Comparison of ENCODE assay signal across 8 cellular contexts in the genomic region with DNA sequence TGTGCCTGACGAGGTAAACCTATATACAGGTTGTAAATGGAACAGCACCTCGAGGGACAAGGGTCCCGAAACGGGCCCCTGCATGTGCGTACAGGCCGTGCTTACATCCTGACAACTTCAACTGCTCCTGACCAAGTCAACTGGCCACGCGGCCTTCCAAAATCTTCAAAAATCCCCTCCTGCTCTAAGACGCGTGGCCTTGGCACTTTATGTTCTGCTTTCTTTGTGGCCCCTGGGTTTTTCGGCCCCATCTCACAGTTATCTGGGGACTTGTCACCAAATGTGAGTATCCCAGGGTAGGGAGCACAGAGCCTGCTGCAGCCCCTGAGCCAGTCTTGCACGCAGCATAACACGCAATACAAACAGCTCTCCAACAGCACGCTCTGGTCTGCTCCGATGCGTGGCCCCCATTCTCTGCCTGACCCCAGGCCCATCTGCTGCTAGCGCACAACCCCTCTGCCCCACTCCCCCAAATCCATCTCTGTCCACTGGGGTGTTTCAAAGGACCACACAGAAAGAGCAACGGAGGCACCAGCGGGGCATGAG. TPM values are rescaled to one million over a fixed set of nuclear protein-coding genes. Genes with fewer than 3 reads are reported as not detected.
DNase-seq lines count a peak whose midpoint lies in the region; ATAC-seq and TF ChIP-seq lines count a peak whose summit lies in the region.

No MANE protein-coding gene starts in this region.

- ATAC-seq in Right ventricle myocardium superior (ENCODE audit: poor library complexity), result no peak

- no peaks in the 10 kb centered on the region for H3K9me3 ChIP-seq in left ventricle myocardium inferior (replicated peaks)
- no peaks in the 10 kb centered on the region for H3K9me3 ChIP-seq in neuron (ENCODE audit: low read length)
- no peaks in the 10 kb centered on the region for H3K9me3 ChIP-seq in vagina

- H3K4me1 ChIP-seq in left ventricle myocardium inferior, result peaks cover 64% of the 10 kb centered on the region
- peaks cover 26% of the 10 kb centered on the region for H3K4me1 ChIP-seq in neuron (ENCODE audit: insufficient read depth, low read length)
- peaks cover 43% of the 10 kb centered on the region for H3K4me1 ChIP-seq in vagina

- no peaks in the 10 kb centered on the region for H3K27me3 ChIP-seq in left ventricle myocardium inferior (ENCODE audit: low read depth)
- no peaks in the 10 kb centered on the region for H3K27me3 ChIP-seq in neuron (ENCODE audit: insufficient read depth, low read length)
- no peaks in the 10 kb centered on the region for H3K27me3 ChIP-seq in vagina

- TF ChIP-seq POLR2A in vagina (IDR thresholded peaks at IDR 0.05), result no peak

- H3K27ac ChIP-seq in left ventricle myocardium inferior (replicated peaks) (peak overlapping the region; percentile 91), epithelial cell of prostate (peak overlapping the region; percentile 72), vagina (peak overlapping the region; percentile 69)

- DNase-seq in left ventricle myocardium inferior (no peak), Right ventricle myocardium superior (no peak), epithelial cell of prostate (ENCODE audit: low read depth, low spot score) (no peak), vagina (ENCODE audit: extremely low spot score in 2 of 2) (no peak), NCI-H2227 treated with DMSO at 0.1 percent for 48 hours (lab: John Stamatoyannopoulos, UW) (no peak), SIG-M5 treated with dmso at 0.1 percent for 504 hours (lab: John Stamatoyannopoulos, UW; ENCODE audit: unreplicated experiment) (no peak)
- DNase-seq in central memory CD4-positive, alpha-beta T cell, result no peak

- intact Hi-C loops in left ventricle myocardium inferior (cut with micrococcal nuclease) (no loop called here), Right ventricle myocardium superior (cut with DNase I) (no loop called here), vagina (cut with DNase I) (no loop called here)

- H3K36me3 ChIP-seq in left ventricle myocardium inferior (no peaks in the 10 kb centered on the region), neuron (ENCODE audit: insufficient read depth, low read length) (no peaks in the 10 kb centered on the region), vagina (no peaks in the 10 kb centered on the region)

- H3K4me3 ChIP-seq in left ventricle myocardium inferior, result peak overlapping the region; percentile 12
- peak overlapping the region; percentile 45 for H3K4me3 ChIP-seq in neuron (ENCODE audit: low read length)
- peak overlapping the region in 1 of 2 donors; percentile 15 for H3K4me3 ChIP-seq in vagina

- TF ChIP-seq CTCF in left ventricle myocardium inferior (IDR thresholded peaks at IDR 0.05; ENCODE audit: borderline replicate concordance), result no peak
- TF ChIP-seq CTCF in vagina (IDR thresholded peaks at IDR 0.05), result no peak

- peak overlapping the region; percentile 78 for H2AFZ ChIP-seq in neuron (ENCODE audit: low read depth, low read length)

RNA-seq across cellular contexts. Expression of a gene that starts 0.7 kb away (rescaled TPM):
- total RNA-seq in left ventricle myocardium inferior (4.0 TPM), Right ventricle myocardium superior (4.6 TPM), vagina (43.5 TPM)
